In genomic region chr16:763903-764750, GRCh38 we compare ENCODE assay signal across 19 cellular contexts. TPM values are rescaled to one million over a fixed set of nuclear protein-coding genes. Genes with fewer than 3 reads are reported as not detected.
DNase-seq lines count a peak whose midpoint lies in the region; ATAC-seq, FAIRE-seq and TF ChIP-seq lines count a peak whose summit lies in the region.
"Had no signal": no experiment of that assay in that cellular context is flagged by ENCODE, and none has a peak within 500 bp of the region (broad histone marks: within the 10 kb centered on the region; RNA-seq: fewer than 3 reads in every experiment).

No MANE protein-coding gene starts in this region.

- FAIRE-seq in HepG2 (lab: Jason Lieb, UNC), result no peak
- FAIRE-seq: A204.1, GM12878 had no signal

- in situ Hi-C loops in HepG2 (cut with HindIII; ENCODE audit: extremely low pct_ligation_motif_present, low pct_unique_long_range_greater_than_20kb), result no loop called here

- intact Hi-C loops in HepG2 (cut with micrococcal nuclease; ENCODE audit: unreplicated experiment), result no loop called here
- intact Hi-C loops in right lobe of liver (cut with DNase I), result no loop called here

- 58% methylated on average over 19 of the region's 30 CpGs for WGBS in HepG2 (ENCODE audit: low lambda C conversion rate)
- no CpG with 5 or more reads among the region's 30 CpGs for WGBS in right lobe of liver (ENCODE audit: insufficient coverage, low coverage, low lambda C conversion rate, missing lambda C conversion rate)

- DNase-seq in HepG2 (ENCODE audit: low spot score) (no peak), right lobe of liver (no peak), osteoblast (ENCODE audit: insufficient read length, low spot score, missing footprints) (peak; percentile 87)
- DNase-seq: Caco-2, DMS153, EL, KBM-7, NCI-H1105, NCI-H1694, NCI-H2081 treated with DMSO at 0.1 percent for 48 hours, Peyer's patch had no signal

- no peak for TF ChIP-seq CTCF in HepG2 (CRISPR knock-in tag; IDR thresholded peaks at IDR 0.05)
- no peak for TF ChIP-seq CTCF in right lobe of liver (IDR thresholded peaks at IDR 0.05)
- TF ChIP-seq CTCF in osteoblast (IDR thresholded peaks at IDR 0.05; ENCODE audit: extremely low read depth, low read depth, low read length), result no peak

- H3K4me2 ChIP-seq in HepG2 (ENCODE audit: low read depth, low read length), result no peak overlapping the region
- no peak overlapping the region for H3K4me2 ChIP-seq in osteoblast (ENCODE audit: insufficient read depth, low read length)

- no peaks in the 10 kb centered on the region for H3K9me3 ChIP-seq in HepG2 (ENCODE audit: low read length)
- H3K9me3 ChIP-seq in right lobe of liver, result no peaks in the 10 kb centered on the region
- no peaks in the 10 kb centered on the region for H3K9me3 ChIP-seq in osteoblast (ENCODE audit: low read depth, low read length)
- H3K9me3 ChIP-seq: Caco-2, HAP-1, Peyer's patch had no signal

- TF ChIP-seq POLR2A in HepG2 (IDR thresholded peaks at IDR 0.05; ENCODE audit: insufficient read depth in 1 of 2, low read depth in 2 of 2, low read length in 2 of 2) (no peak), right lobe of liver (IDR thresholded peaks at IDR 0.05) (no peak)

- peaks cover 32% of the 10 kb centered on the region for H3K4me1 ChIP-seq in HepG2 (ENCODE audit: insufficient read depth, low read length)
- H3K4me1 ChIP-seq in right lobe of liver, result no peaks in the 10 kb centered on the region
- H3K4me1 ChIP-seq in osteoblast (ENCODE audit: insufficient read depth, low read length), result no peaks in the 10 kb centered on the region
- H3K4me1 ChIP-seq: HAP-1, Peyer's patch had no signal

- no peak overlapping the region for H3K9ac ChIP-seq in HepG2 (ENCODE audit: insufficient read depth, low read depth, low read length)

- H3K36me3 ChIP-seq in HepG2 (replicated peaks in 1 of 2; ENCODE audit: control insufficient read depth in 1 of 2, insufficient read depth in 2 of 2, low read length in 2 of 2) (no peaks in the 10 kb centered on the region), right lobe of liver (no peaks in the 10 kb centered on the region), osteoblast (ENCODE audit: insufficient read depth, low read length) (no peaks in the 10 kb centered on the region)
- H3K36me3 ChIP-seq: HAP-1, Peyer's patch had no signal

- H3K27me3 ChIP-seq in HepG2 (ENCODE audit: control insufficient read depth in 1 of 2, insufficient read depth in 2 of 2, low read length in 2 of 2), result peaks cover 3 to 8% of the 10 kb centered on the region in 2 experiments; a peak in 4 of 5 replicates
- no peaks in the 10 kb centered on the region for H3K27me3 ChIP-seq in right lobe of liver
- H3K27me3 ChIP-seq in osteoblast (ENCODE audit: insufficient read depth, low read length), result no peaks in the 10 kb centered on the region
- H3K27me3 ChIP-seq: Peyer's patch had no signal

- no peak overlapping the region for H2AFZ ChIP-seq in HepG2 (ENCODE audit: low read length)
- H2AFZ ChIP-seq in osteoblast (ENCODE audit: low read length), result no peak overlapping the region

- H3K79me2 ChIP-seq in HepG2 (ENCODE audit: insufficient read depth, low read length) (no peaks in the 10 kb centered on the region), osteoblast (ENCODE audit: insufficient read depth, low read length) (no peaks in the 10 kb centered on the region)

- no peak overlapping the region for H3K27ac ChIP-seq in HepG2 (ENCODE audit: extremely low read length, insufficient read depth, low read length)
- no peak overlapping the region for H3K27ac ChIP-seq in right lobe of liver
- no peak overlapping the region for H3K27ac ChIP-seq in osteoblast (ENCODE audit: low read depth, low read length)
- H3K27ac ChIP-seq: Peyer's patch had no signal

- CTCF ChIA-PET in HepG2 (lab: Yijun Ruan, JAX; ENCODE audit: low intra/inter-chr PET ratio, low total read pairs), result no interaction called here

- H4K20me1 ChIP-seq in HepG2 (ENCODE audit: insufficient read depth, low read length) (no peaks in the 10 kb centered on the region), osteoblast (ENCODE audit: insufficient read depth, low read length) (no peaks in the 10 kb centered on the region)

- no peak for TF ChIP-seq RAD21 in HepG2 (CRISPR knock-in tag; IDR thresholded peaks at IDR 0.05)

- POLR2A ChIA-PET in HepG2 (lab: Yijun Ruan, JAX), result no interaction called here

- no peak for ATAC-seq in HepG2
- no peak for ATAC-seq in right lobe of liver
- ATAC-seq in HG03565 (IDR thresholded peaks at IDR 0.05; ENCODE audit: unreplicated experiment), result no peak
- ATAC-seq: GM12878 had no signal

- H3K4me3 ChIP-seq in HepG2 (replicated peaks in 1 of 3; ENCODE audit: insufficient read depth in 1 of 3, low read depth in 2 of 3, low read length in 3 of 3), result no peak overlapping the region
- no peak overlapping the region for H3K4me3 ChIP-seq in right lobe of liver
- no peak overlapping the region for H3K4me3 ChIP-seq in osteoblast (ENCODE audit: insufficient read depth, low read length)
- H3K4me3 ChIP-seq: GM12878, HAP-1, Peyer's patch had no signal

- TF ChIP-seq EP300 in HepG2 (IDR thresholded peaks at IDR 0.05; ENCODE audit: low read depth in 2 of 2, low read length in 2 of 2), result no peak
- TF ChIP-seq EP300 in HepG2 (CRISPR knock-in tag; IDR thresholded peaks at IDR 0.05; ENCODE audit: borderline replicate concordance), result no peak

- no TSS peak for BruUV-seq in HepG2 (replicated peaks; lab: Mats Ljungman, UMichigan)

RNA-seq across cellular contexts. Expression of gene MSLN, which starts 3.6 kb away (rescaled TPM):
- total RNA-seq in HepG2 (2016; rRNA removed; fragmentation: Illumina TruSeq; extraction: Trizol) (0.72 and 2.0 TPM in 2 replicates), right lobe of liver (under 1 TPM in 1 of 6 experiments, not detected in 5; 0.25 TPM), osteoblast (under 0.01 and 1.2 TPM in 2 replicates)
- total RNA-seq in HepG2 (2016; cell fraction: cytosol; rRNA removed; fragmentation: Illumina TruSeq; extraction: Trizol; ENCODE audit: low read depth), result 0.30 TPM in 1 of 2 replicates, not detected in the other
- 1.2 and 2.1 TPM in 2 replicates for total RNA-seq in HepG2 (2016; cell fraction: insoluble cytoplasmic fraction; rRNA removed; fragmentation: Illumina TruSeq; extraction: Trizol)
- total RNA-seq in HepG2 (2016; cell fraction: membrane; rRNA removed; fragmentation: Illumina TruSeq; extraction: Trizol), result 0.31 and 0.38 TPM in 2 replicates
- 1.1 and 2.5 TPM in 2 replicates for total RNA-seq in HepG2 (2016; cell fraction: nucleus; rRNA removed; fragmentation: Illumina TruSeq; extraction: Trizol)
- 2.3 and 3.0 TPM in 2 replicates for polyA plus RNA-seq in HepG2 (2011; rRNA removed)
- polyA plus RNA-seq in HepG2 (2011; cell fraction: cytosol; rRNA removed), result 1.1 and 1.5 TPM in 2 replicates
- polyA plus RNA-seq in HepG2 (2011; cell fraction: nucleus; rRNA removed), result 3.7 and 5.0 TPM in 2 replicates
- 3.0 and 3.9 TPM in 2 replicates for polyA plus RNA-seq in HepG2 (2012)
- polyA plus RNA-seq in HepG2 (2016; cell fraction: cytosol; fragmentation: Illumina TruSeq; extraction: Trizol; ENCODE audit: low read depth), result 0.34 and 0.49 TPM in 2 replicates
- polyA plus RNA-seq in HepG2 (2016; cell fraction: insoluble cytoplasmic fraction; fragmentation: Illumina TruSeq; extraction: Trizol; ENCODE audit: low read depth), result 0.61 and 0.67 TPM in 2 replicates
- polyA plus RNA-seq in HepG2 (2016; cell fraction: membrane; fragmentation: Illumina TruSeq; extraction: Trizol; ENCODE audit: low read depth), result 0.44 and 0.46 TPM in 2 replicates
- polyA plus RNA-seq in HepG2 (2016; cell fraction: nucleus; fragmentation: Illumina TruSeq; extraction: Trizol; ENCODE audit: insufficient read depth, low read depth), result 3.3 and 3.5 TPM in 2 replicates
- 1.2 and 15.6 TPM in 2 replicates for polyA minus RNA-seq in HepG2 (2011; rRNA and poly(A)+ RNA removed; ENCODE audit: low replicate concordance)
- polyA minus RNA-seq in HepG2 (2011; cell fraction: cytosol; rRNA and poly(A)+ RNA removed), result 0.79 and 1.8 TPM in 2 replicates
- polyA minus RNA-seq in HepG2 (2011; cell fraction: nucleus; rRNA and poly(A)+ RNA removed), result 0.87 and 1.0 TPM in 2 replicates
- total RNA-seq: CD4-positive, alpha-beta T cell; GM12878; SK-MEL-5 had no signal

RNA-seq across cellular contexts. Expression of gene CIAO3, which starts 23.3 kb away (rescaled TPM):
- total RNA-seq in HepG2 (2016; rRNA removed; fragmentation: Illumina TruSeq; extraction: Trizol), result 16.9 and 21.7 TPM in 2 replicates
- 7.0 and 7.4 TPM in 2 replicates for total RNA-seq in HepG2 (2016; cell fraction: cytosol; rRNA removed; fragmentation: Illumina TruSeq; extraction: Trizol; ENCODE audit: low read depth)
- 15.6 and 20.7 TPM in 2 replicates for total RNA-seq in HepG2 (2016; cell fraction: insoluble cytoplasmic fraction; rRNA removed; fragmentation: Illumina TruSeq; extraction: Trizol)
- 5.7 and 7.5 TPM in 2 replicates for total RNA-seq in HepG2 (2016; cell fraction: membrane; rRNA removed; fragmentation: Illumina TruSeq; extraction: Trizol)
- 14.7 and 17.4 TPM in 2 replicates for total RNA-seq in HepG2 (2016; cell fraction: nucleus; rRNA removed; fragmentation: Illumina TruSeq; extraction: Trizol)
- 25.0 and 25.2 TPM in 2 replicates for polyA plus RNA-seq in HepG2 (2011; rRNA removed)
- polyA plus RNA-seq in HepG2 (2011; cell fraction: cytosol; rRNA removed), result 10.2 and 14.3 TPM in 2 replicates
- 96.0 and 123 TPM in 2 replicates for polyA plus RNA-seq in HepG2 (2011; cell fraction: nucleus; rRNA removed)
- 12.1 and 17.0 TPM in 2 replicates for polyA plus RNA-seq in HepG2 (2012)
- polyA plus RNA-seq in HepG2 (2016; cell fraction: cytosol; fragmentation: Illumina TruSeq; extraction: Trizol; ENCODE audit: low read depth), result 1.3 and 1.4 TPM in 2 replicates
- polyA plus RNA-seq in HepG2 (2016; cell fraction: insoluble cytoplasmic fraction; fragmentation: Illumina TruSeq; extraction: Trizol; ENCODE audit: low read depth), result 14.0 TPM in 2 replicates
- 3.2 and 3.5 TPM in 2 replicates for polyA plus RNA-seq in HepG2 (2016; cell fraction: membrane; fragmentation: Illumina TruSeq; extraction: Trizol; ENCODE audit: low read depth)
- 31.2 and 33.5 TPM in 2 replicates for polyA plus RNA-seq in HepG2 (2016; cell fraction: nucleus; fragmentation: Illumina TruSeq; extraction: Trizol; ENCODE audit: insufficient read depth, low read depth)
- 29.7 and 30.3 TPM in 2 replicates for polyA minus RNA-seq in HepG2 (2011; rRNA and poly(A)+ RNA removed; ENCODE audit: low replicate concordance)
- 6.2 and 6.9 TPM in 2 replicates for polyA minus RNA-seq in HepG2 (2011; cell fraction: cytosol; rRNA and poly(A)+ RNA removed)
- 44.2 and 47.5 TPM in 2 replicates for polyA minus RNA-seq in HepG2 (2011; cell fraction: nucleus; rRNA and poly(A)+ RNA removed)
- total RNA-seq in right lobe of liver, result 10 to 100 TPM; 11.9 to 26.1 (median 17.3) TPM
- 32.2 and 35.1 TPM in 2 replicates for total RNA-seq in osteoblast

RNA-seq across cellular contexts. Expression of gene RPUSD1, which starts 24.1 kb away (rescaled TPM):
- total RNA-seq in HepG2 (2016; rRNA removed; fragmentation: Illumina TruSeq; extraction: Trizol) (22.4 and 26.2 TPM in 2 replicates), right lobe of liver (10 to 100 TPM in 2 of 6 experiments, 1 to 10 TPM in 4; 5.1 to 16.2 (median 6.6) TPM), osteoblast (23.3 and 28.2 TPM in 2 replicates)
- 18.7 and 21.8 TPM in 2 replicates for total RNA-seq in HepG2 (2016; cell fraction: cytosol; rRNA removed; fragmentation: Illumina TruSeq; extraction: Trizol; ENCODE audit: low read depth)
- 20.2 and 24.6 TPM in 2 replicates for total RNA-seq in HepG2 (2016; cell fraction: insoluble cytoplasmic fraction; rRNA removed; fragmentation: Illumina TruSeq; extraction: Trizol)
- total RNA-seq in HepG2 (2016; cell fraction: membrane; rRNA removed; fragmentation: Illumina TruSeq; extraction: Trizol), result 34.6 and 36.7 TPM in 2 replicates
- total RNA-seq in HepG2 (2016; cell fraction: nucleus; rRNA removed; fragmentation: Illumina TruSeq; extraction: Trizol), result 13.4 and 16.9 TPM in 2 replicates
- 13.1 and 15.9 TPM in 2 replicates for polyA plus RNA-seq in HepG2 (2011; rRNA removed)
- 11.8 and 20.0 TPM in 2 replicates for polyA plus RNA-seq in HepG2 (2011; cell fraction: cytosol; rRNA removed)
- 47.0 and 47.2 TPM in 2 replicates for polyA plus RNA-seq in HepG2 (2011; cell fraction: nucleus; rRNA removed)
- 6.9 and 11.4 TPM in 2 replicates for polyA plus RNA-seq in HepG2 (2012)
- 23.0 and 24.2 TPM in 2 replicates for polyA plus RNA-seq in HepG2 (2016; cell fraction: cytosol; fragmentation: Illumina TruSeq; extraction: Trizol; ENCODE audit: low read depth)
- polyA plus RNA-seq in HepG2 (2016; cell fraction: insoluble cytoplasmic fraction; fragmentation: Illumina TruSeq; extraction: Trizol; ENCODE audit: low read depth), result 22.5 and 24.4 TPM in 2 replicates
- polyA plus RNA-seq in HepG2 (2016; cell fraction: membrane; fragmentation: Illumina TruSeq; extraction: Trizol; ENCODE audit: low read depth), result 32.9 and 33.9 TPM in 2 replicates
- polyA plus RNA-seq in HepG2 (2016; cell fraction: nucleus; fragmentation: Illumina TruSeq; extraction: Trizol; ENCODE audit: insufficient read depth, low read depth), result 29.7 and 35.5 TPM in 2 replicates
- polyA minus RNA-seq in HepG2 (2011; rRNA and poly(A)+ RNA removed; ENCODE audit: low replicate concordance), result 20.0 and 21.5 TPM in 2 replicates
- polyA minus RNA-seq in HepG2 (2011; cell fraction: cytosol; rRNA and poly(A)+ RNA removed), result 9.3 and 9.6 TPM in 2 replicates
- polyA minus RNA-seq in HepG2 (2011; cell fraction: nucleus; rRNA and poly(A)+ RNA removed), result 8.9 and 13.2 TPM in 2 replicates

RNA-seq across cellular contexts. Expression of gene CHTF18, which starts 24.3 kb away (rescaled TPM):
- total RNA-seq in HepG2 (2016; rRNA removed; fragmentation: Illumina TruSeq; extraction: Trizol), result 8.8 and 22.9 TPM in 2 replicates
- total RNA-seq in HepG2 (2016; cell fraction: cytosol; rRNA removed; fragmentation: Illumina TruSeq; extraction: Trizol; ENCODE audit: low read depth), result 14.2 and 15.9 TPM in 2 replicates
- 7.3 and 24.5 TPM in 2 replicates for total RNA-seq in HepG2 (2016; cell fraction: insoluble cytoplasmic fraction; rRNA removed; fragmentation: Illumina TruSeq; extraction: Trizol)
- total RNA-seq in HepG2 (2016; cell fraction: membrane; rRNA removed; fragmentation: Illumina TruSeq; extraction: Trizol), result 5.5 and 6.8 TPM in 2 replicates
- total RNA-seq in HepG2 (2016; cell fraction: nucleus; rRNA removed; fragmentation: Illumina TruSeq; extraction: Trizol), result 26.2 and 31.2 TPM in 2 replicates
- polyA plus RNA-seq in HepG2 (2011; rRNA removed), result 7.3 and 8.6 TPM in 2 replicates
- polyA plus RNA-seq in HepG2 (2011; cell fraction: cytosol; rRNA removed), result 2.5 and 6.5 TPM in 2 replicates
- polyA plus RNA-seq in HepG2 (2011; cell fraction: nucleus; rRNA removed), result 145 and 298 TPM in 2 replicates
- polyA plus RNA-seq in HepG2 (2012), result 6.6 and 11.8 TPM in 2 replicates
- 2.3 and 2.5 TPM in 2 replicates for polyA plus RNA-seq in HepG2 (2016; cell fraction: cytosol; fragmentation: Illumina TruSeq; extraction: Trizol; ENCODE audit: low read depth)
- polyA plus RNA-seq in HepG2 (2016; cell fraction: insoluble cytoplasmic fraction; fragmentation: Illumina TruSeq; extraction: Trizol; ENCODE audit: low read depth), result 6.8 and 7.7 TPM in 2 replicates
- polyA plus RNA-seq in HepG2 (2016; cell fraction: membrane; fragmentation: Illumina TruSeq; extraction: Trizol; ENCODE audit: low read depth), result 3.5 and 4.5 TPM in 2 replicates
- polyA plus RNA-seq in HepG2 (2016; cell fraction: nucleus; fragmentation: Illumina TruSeq; extraction: Trizol; ENCODE audit: insufficient read depth, low read depth), result 103 and 115 TPM in 2 replicates
- polyA minus RNA-seq in HepG2 (2011; rRNA and poly(A)+ RNA removed; ENCODE audit: low replicate concordance), result 8.2 and 13.0 TPM in 2 replicates
- polyA minus RNA-seq in HepG2 (2011; cell fraction: cytosol; rRNA and poly(A)+ RNA removed), result 2.4 and 3.9 TPM in 2 replicates
- polyA minus RNA-seq in HepG2 (2011; cell fraction: nucleus; rRNA and poly(A)+ RNA removed), result 7.5 and 12.4 TPM in 2 replicates
- 1 to 10 TPM; 2.9 to 7.8 (median 4.6) TPM for total RNA-seq in right lobe of liver
- 3.3 and 3.8 TPM in 2 replicates for total RNA-seq in osteoblast

RNA-seq across cellular contexts. Expression of gene GNG13, which starts 36.4 kb away (rescaled TPM):
- not detected in 2 replicates for total RNA-seq in HepG2 (2016; rRNA removed; fragmentation: Illumina TruSeq; extraction: Trizol)
- not detected in 2 replicates for total RNA-seq in HepG2 (2016; cell fraction: cytosol; rRNA removed; fragmentation: Illumina TruSeq; extraction: Trizol; ENCODE audit: low read depth)
- not detected in 2 replicates for total RNA-seq in HepG2 (2016; cell fraction: insoluble cytoplasmic fraction; rRNA removed; fragmentation: Illumina TruSeq; extraction: Trizol)
- total RNA-seq in HepG2 (2016; cell fraction: membrane; rRNA removed; fragmentation: Illumina TruSeq; extraction: Trizol), result not detected in 2 replicates
- total RNA-seq in HepG2 (2016; cell fraction: nucleus; rRNA removed; fragmentation: Illumina TruSeq; extraction: Trizol), result not detected in 2 replicates
- polyA plus RNA-seq in HepG2 (2011; rRNA removed), result not detected in 2 replicates
- polyA plus RNA-seq in HepG2 (2011; cell fraction: cytosol; rRNA removed), result not detected in 2 replicates
- polyA plus RNA-seq in HepG2 (2011; cell fraction: nucleus; rRNA removed), result not detected in 2 replicates
- polyA plus RNA-seq in HepG2 (2012), result not detected in 2 replicates
- polyA plus RNA-seq in HepG2 (2016; cell fraction: cytosol; fragmentation: Illumina TruSeq; extraction: Trizol; ENCODE audit: low read depth), result not detected in 2 replicates
- polyA plus RNA-seq in HepG2 (2016; cell fraction: insoluble cytoplasmic fraction; fragmentation: Illumina TruSeq; extraction: Trizol; ENCODE audit: low read depth), result not detected in 2 replicates
- not detected in 2 replicates for polyA plus RNA-seq in HepG2 (2016; cell fraction: membrane; fragmentation: Illumina TruSeq; extraction: Trizol; ENCODE audit: low read depth)
- polyA plus RNA-seq in HepG2 (2016; cell fraction: nucleus; fragmentation: Illumina TruSeq; extraction: Trizol; ENCODE audit: insufficient read depth, low read depth), result not detected in 2 replicates
- not detected in 2 replicates for polyA minus RNA-seq in HepG2 (2011; rRNA and poly(A)+ RNA removed; ENCODE audit: low replicate concordance)
- not detected in 2 replicates for polyA minus RNA-seq in HepG2 (2011; cell fraction: cytosol; rRNA and poly(A)+ RNA removed)
- not detected in 2 replicates for polyA minus RNA-seq in HepG2 (2011; cell fraction: nucleus; rRNA and poly(A)+ RNA removed)
- not detected for total RNA-seq in right lobe of liver
- not detected in 2 replicates for total RNA-seq in osteoblast
- total RNA-seq: Caco-2; CD4-positive, alpha-beta T cell; GM12878; NCI-H460; SK-MEL-5 had no signal
- polyA plus RNA-seq: BJ, GM12878 had no signal
